ENCODE assay signal across 22 cellular contexts in genomic region chr19:1052349-1052967, GRCh38. TPM values are rescaled to one million over a fixed set of nuclear protein-coding genes. Genes with fewer than 3 reads are reported as not detected.
"Had no signal": no experiment of that assay in that cellular context is flagged by ENCODE, and none has a peak within 500 bp of the region (broad histone marks: within the 10 kb centered on the region; RNA-seq: fewer than 3 reads in every experiment).

No MANE protein-coding gene starts in this region.

- H3K36me3 ChIP-seq: breast epithelium, pancreas, transverse colon, vagina had no signal

- H3K27me3 Mint-ChIP-seq: memory B cell; naive thymus-derived CD4-positive, alpha-beta T cell had no signal

- H3K9me3 ChIP-seq: pancreas had no signal

- H3K4me3 ChIP-seq: breast epithelium, left ventricle myocardium inferior, mucosa of descending colon, pancreas, transverse colon, vagina had no signal

- H3K9me3 Mint-ChIP-seq: memory B cell; T-helper 1 cell treated with Interleukin-12 subunit alpha and Interleukin-12 subunit beta and Interleukin-4 antibody, amounts not matched to agents 30 μg/mL and 1 μg/mL, for 36 hours had no signal

- DNase-seq: activated CD4-positive, alpha-beta T cell treated with anti-CD3 and anti-CD28 coated beads for 48 hours; activated gamma-delta T cell; activated T-cell treated with anti-CD3 and anti-CD28 coated beads, Interleukin-2, amount 50 U/mL, for 1 hour; anterior cingulate cortex; cerebellar nuclear complex; effector memory CD4-positive, alpha-beta T cell; foreskin keratinocyte; glutamatergic neuron; hypothalamus; kidney; left ventricle myocardium inferior; mucosa of descending colon; naive thymus-derived CD4-positive, alpha-beta T cell; stimulated activated naive CD4-positive, alpha-beta T cell; transverse colon had no signal

- H3K27ac ChIP-seq: breast epithelium, foreskin keratinocyte, left ventricle myocardium inferior, pancreas, transverse colon, vagina had no signal

- H3K4me1 ChIP-seq: breast epithelium, foreskin keratinocyte, left ventricle myocardium inferior, pancreas, transverse colon, vagina had no signal

- H3K4me3 Mint-ChIP-seq: memory B cell; T-helper 1 cell treated with Interleukin-12 subunit alpha and Interleukin-12 subunit beta and Interleukin-4 antibody, amounts not matched to agents 30 μg/mL and 1 μg/mL, for 36 hours had no signal

- H3K27ac Mint-ChIP-seq: memory B cell; T-helper 1 cell treated with Interleukin-12 subunit alpha and Interleukin-12 subunit beta and Interleukin-4 antibody, amounts not matched to agents 30 μg/mL and 1 μg/mL, for 36 hours had no signal

- ATAC-seq: mucosa of descending colon; naive thymus-derived CD4-positive, alpha-beta T cell; pancreas had no signal

- H3K27me3 ChIP-seq: breast epithelium, foreskin keratinocyte, pancreas, transverse colon, vagina had no signal

RNA-seq across cellular contexts. Expression of gene RNU6-2, which starts 31.1 kb away (rescaled TPM):
- total RNA-seq: breast epithelium; foreskin keratinocyte; kidney; left ventricle myocardium inferior; mucosa of descending colon; naive thymus-derived CD4-positive, alpha-beta T cell; pancreas; renal cortical epithelial cell; subcutaneous adipose tissue; transverse colon; vagina had no signal
- polyA plus RNA-seq: foreskin keratinocyte; naive thymus-derived CD4-positive, alpha-beta T cell; pancreas had no signal
